28 cellular contexts compared by ENCODE assay signal in the genomic region with DNA sequence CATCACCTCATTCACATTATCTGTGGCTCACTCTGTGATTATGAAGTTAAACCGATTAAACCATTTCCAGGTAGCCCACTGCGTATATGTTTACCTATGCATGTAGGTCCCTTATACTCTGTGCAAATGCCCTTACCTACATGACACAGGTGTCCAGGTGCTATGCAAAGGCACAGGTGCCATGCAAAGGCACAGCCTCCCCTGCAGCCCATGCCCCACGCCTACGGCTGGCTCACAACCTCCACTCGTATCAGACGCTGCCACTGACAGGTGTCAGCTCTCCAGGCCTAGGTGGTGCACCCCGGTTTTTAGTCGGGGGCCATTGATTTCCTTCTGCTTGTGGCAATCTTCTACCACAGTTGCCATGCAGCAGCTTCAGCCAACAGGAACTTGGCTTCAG. TPM values are rescaled to one million over a fixed set of nuclear protein-coding genes. Genes with fewer than 3 reads are reported as not detected.
"Had no signal": no experiment of that assay in that cellular context is flagged by ENCODE, and none has a peak within 500 bp of the region (broad histone marks: within the 10 kb centered on the region; RNA-seq: fewer than 3 reads in every experiment).

No MANE protein-coding gene starts in this region.

- H3K4me1 ChIP-seq: colonic mucosa, esophagus squamous epithelium, foreskin keratinocyte, gastrocnemius medialis, gastroesophageal sphincter, heart left ventricle, heart right ventricle had no signal

- H2AFZ ChIP-seq: hepatocyte had no signal

- H3K9me3 ChIP-seq: colonic mucosa, esophagus squamous epithelium, gastrocnemius medialis had no signal

- H3K4me2 ChIP-seq: hepatocyte had no signal

- H3K27me3 ChIP-seq: colonic mucosa, esophagus squamous epithelium, foreskin keratinocyte, gastrocnemius medialis, gastroesophageal sphincter, hepatocyte had no signal

- H3K4me3 ChIP-seq: colonic mucosa, coronary artery, dorsolateral prefrontal cortex, esophagus squamous epithelium, gastrocnemius medialis, gastroesophageal sphincter, heart left ventricle, heart right ventricle, hepatocyte had no signal

- DNase-seq: colonic mucosa; cortex of kidney; dermis blood vessel endothelial cell; dorsolateral prefrontal cortex; effector CD4-positive, alpha-beta T cell; effector CD8-positive, alpha-beta T cell; effector memory CD4-positive, alpha-beta T cell; effector memory CD8-positive, alpha-beta T cell; endodermal cell; erythroblast; esophagus squamous epithelium; foreskin fibroblast; foreskin keratinocyte; foreskin melanocyte; gastrocnemius medialis; glutamatergic neuron; head of caudate nucleus; heart left ventricle; heart right ventricle had no signal

- ATAC-seq: effector memory CD8-positive, alpha-beta T cell; esophagus mucosa; foreskin keratinocyte; gastrocnemius medialis; gastroesophageal sphincter; heart left ventricle; heart right ventricle had no signal

- H3K27ac ChIP-seq: colonic mucosa, coronary artery, dorsolateral prefrontal cortex, epithelial cell of prostate, esophagus squamous epithelium, foreskin keratinocyte, gastrocnemius medialis, gastroesophageal sphincter, heart left ventricle, heart right ventricle, hepatocyte had no signal

- H3K36me3 ChIP-seq: colonic mucosa, esophagus squamous epithelium, gastrocnemius medialis, gastroesophageal sphincter, heart left ventricle, heart right ventricle had no signal

- H3K79me2 ChIP-seq: hepatocyte had no signal

RNA-seq across cellular contexts. Expression of gene IRX1, which starts 57.7 kb away (rescaled TPM):
- total RNA-seq: colonic mucosa, dermis microvascular lymphatic vessel endothelial cell, endothelial cell of umbilical vein, fibroblast of lung, fibroblast of villous mesenchyme, gastrocnemius medialis had no signal
- polyA plus RNA-seq: endothelial cell of umbilical vein, fibroblast of lung had no signal
